22 cellular contexts compared by ENCODE assay signal in the genomic region with DNA sequence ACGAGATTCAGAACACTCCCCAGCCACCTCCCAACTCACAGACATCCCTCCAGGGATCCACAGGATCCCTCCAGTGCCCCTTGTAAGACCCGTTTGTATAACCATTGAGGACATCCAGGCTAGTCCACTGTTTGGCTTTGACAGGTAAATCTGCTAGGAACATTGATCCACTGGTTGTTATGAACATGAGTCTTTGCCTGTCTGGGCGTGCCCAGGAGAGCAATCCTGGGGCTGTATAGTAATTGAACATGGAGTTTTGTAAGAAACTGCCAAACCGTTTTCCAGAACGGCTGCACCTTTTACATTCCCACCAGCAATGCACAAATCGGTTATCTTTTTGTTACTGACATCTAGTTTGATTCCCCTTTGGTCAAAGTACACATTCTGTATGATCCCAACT.
"Had no signal": no experiment of that assay in that cellular context is flagged by ENCODE, and none has a peak within 500 bp of the region (broad histone marks: within the 10 kb centered on the region; RNA-seq: fewer than 3 reads in every experiment).

No MANE protein-coding gene starts in this region.

- H3K4me3 ChIP-seq: body of pancreas, coronary artery, esophagus squamous epithelium, testis had no signal

- ATAC-seq: activated CD8-positive, alpha-beta T cell treated with anti-CD3 and anti-CD28 coated beads for 36 hours; activated naive CD4-positive, alpha-beta T cell treated with anti-CD3 and anti-CD28 coated beads, Interleukin-2, amount 50 U/mL, for 72 hours; body of pancreas had no signal

- H3K27me3 Mint-ChIP-seq: stimulated activated naive CD8-positive, alpha-beta T cell treated with anti-CD3 and anti-CD28 coated beads, Interleukin-15, Interleukin-2, amounts not matched to agents 100 ng/mL and 50 ng/mL, for 24 hours had no signal

- H3K9me3 ChIP-seq: body of pancreas, esophagus squamous epithelium, testis had no signal

- H3K36me3 ChIP-seq: esophagus squamous epithelium had no signal

- H3K4me1 ChIP-seq: body of pancreas, testis had no signal

- H3K27ac Mint-ChIP-seq: activated B cell treated with CpG ODN at 0.5 μM for 24 hours; activated CD8-positive, alpha-beta T cell treated with anti-CD3 and anti-CD28 coated beads for 36 hours; nephron progenitor cell; stimulated activated naive CD8-positive, alpha-beta T cell treated with anti-CD3 and anti-CD28 coated beads, Interleukin-15, Interleukin-2, amounts not matched to agents 100 ng/mL and 50 ng/mL, for 24 hours had no signal

- H3K4me3 Mint-ChIP-seq: activated B cell treated with CpG ODN at 0.5 μM for 24 hours; activated CD8-positive, alpha-beta T cell treated with anti-CD3 and anti-CD28 coated beads for 36 hours; central memory CD8-positive, alpha-beta T cell; nephron progenitor cell; stimulated activated naive CD8-positive, alpha-beta T cell treated with anti-CD3 and anti-CD28 coated beads, Interleukin-15, Interleukin-2, amounts not matched to agents 100 ng/mL and 50 ng/mL, for 24 hours had no signal

- H3K27me3 ChIP-seq: testis had no signal

- DNase-seq: activated B cell treated with CpG ODN at 0.5 μM for 24 hours; activated CD4-positive, alpha-beta T cell treated with anti-CD3 and anti-CD28 coated beads for 48 hours; activated CD8-positive, alpha-beta memory T cell treated with anti-CD3 and anti-CD28 coated beads, Interleukin-2, amount 50 U/mL, for 4 hours; activated CD8-positive, alpha-beta T cell treated with anti-CD3 and anti-CD28 coated beads for 36 hours; activated gamma-delta T cell; activated T-cell treated with anti-CD3 and anti-CD28 coated beads, Interleukin-2, amount 50 U/mL, for 48 hours; amygdala; body of pancreas; esophagus squamous epithelium; glutamatergic neuron; kidney glomerular epithelial cell; mesendoderm; nephron progenitor cell; occipital lobe; stimulated activated CD4-positive, alpha-beta T cell treated with anti-CD3 and anti-CD28 coated beads, Interleukin-4, amount 100 ng/mL, for 4 hours; stimulated activated CD8-positive, alpha-beta memory T cell treated with anti-CD3 and anti-CD28 coated beads, Interleukin-4, amount 100 ng/mL, for 48 hours; testis had no signal

- H3K27ac ChIP-seq: body of pancreas, coronary artery, esophagus squamous epithelium, testis had no signal

- H3K4me1 Mint-ChIP-seq: activated B cell treated with CpG ODN at 0.5 μM for 24 hours; central memory CD8-positive, alpha-beta T cell; nephron progenitor cell had no signal

- H3K9me3 Mint-ChIP-seq: activated B cell treated with CpG ODN at 0.5 μM for 24 hours; central memory CD8-positive, alpha-beta T cell; stimulated activated naive CD8-positive, alpha-beta T cell treated with anti-CD3 and anti-CD28 coated beads, Interleukin-15, Interleukin-2, amounts not matched to agents 100 ng/mL and 50 ng/mL, for 24 hours had no signal

- FAIRE-seq: TTC549 had no signal
